Comparison of ENCODE assay signal across 16 cellular contexts in genomic region chr15:101180620-101181307, GRCh38.
DNase-seq lines count a peak whose midpoint lies in the region; ATAC-seq and TF ChIP-seq lines count a peak whose summit lies in the region.
"Had no signal": no experiment of that assay in that cellular context is flagged by ENCODE, and none has a peak within 500 bp of the region (broad histone marks: within the 10 kb centered on the region; RNA-seq: fewer than 3 reads in every experiment).

No MANE protein-coding gene starts in this region.

- no peaks in the 10 kb centered on the region for H3K9me3 ChIP-seq in right cardiac atrium (ENCODE audit: control insufficient read depth, low read length)
- no peaks in the 10 kb centered on the region for H3K9me3 ChIP-seq in naive thymus-derived CD4-positive, alpha-beta T cell (ENCODE audit: control insufficient read depth in 2 of 3, low read length in 3 of 3)
- H3K9me3 ChIP-seq in right lobe of liver = no peaks in the 10 kb centered on the region
- H3K9me3 ChIP-seq: BE2C had no signal

- peaks cover 59% of the 10 kb centered on the region for H3K36me3 Mint-ChIP-seq in activated CD8-positive, alpha-beta memory T cell treated with anti-CD3 and anti-CD28 coated beads, Interleukin-2, amount 10 ng/mL, durations not matched to agents 7 days and 5 days
- H3K36me3 Mint-ChIP-seq in naive thymus-derived CD4-positive, alpha-beta T cell = peaks cover 9 to 34% (median 28%) of the 10 kb centered on the region in 5 donors

- POLR2A ChIA-PET in naive thymus-derived CD4-positive, alpha-beta T cell (lab: Charles Lee) = no interaction called here

- H3K4me1 Mint-ChIP-seq in activated CD8-positive, alpha-beta memory T cell treated with anti-CD3 and anti-CD28 coated beads, Interleukin-2, amount 10 ng/mL, durations not matched to agents 7 days and 5 days = peaks cover 56% of the 10 kb centered on the region
- H3K4me1 Mint-ChIP-seq in naive thymus-derived CD4-positive, alpha-beta T cell = peaks cover 20 to 61% (median 31%) of the 10 kb centered on the region in 7 donors

- no peak for TF ChIP-seq CTCF in right lobe of liver (IDR thresholded peaks at IDR 0.05)

- H3K27ac ChIP-seq in right cardiac atrium (ENCODE audit: low read length) = peak overlapping the region; percentile 4
- H3K27ac ChIP-seq in naive thymus-derived CD4-positive, alpha-beta T cell (ENCODE audit: low read depth, low read length) = no peak overlapping the region
- no peak overlapping the region for H3K27ac ChIP-seq in right lobe of liver
- H3K27ac ChIP-seq: SK-N-MC had no signal

- H3K4me1 ChIP-seq in right cardiac atrium (ENCODE audit: control insufficient read depth, insufficient read depth, low read length) = peaks cover 12% of the 10 kb centered on the region
- peaks cover 0 to 9% of the 10 kb centered on the region in 2 donors for H3K4me1 ChIP-seq in naive thymus-derived CD4-positive, alpha-beta T cell (ENCODE audit: control insufficient read depth in 2 of 2, insufficient read depth in 2 of 2, low read length in 2 of 2)
- no peaks in the 10 kb centered on the region for H3K4me1 ChIP-seq in right lobe of liver

- intact Hi-C loops in right cardiac atrium (cut with DNase I) = loop anchor here in 1 of 4 donors (10.0 kb wide), 1 partner anchor 64 kb away; no protein-coding TSS in a partner anchor
- intact Hi-C loops in cardiac septum (cut with DNase I) = no loop called here
- intact Hi-C loops in naive thymus-derived CD4-positive, alpha-beta T cell (cut with micrococcal nuclease) = loop anchor here in 1 of 2 donors (2.0 kb wide), 1 partner anchor 18 kb away; no protein-coding TSS in a partner anchor
- intact Hi-C loops in right lobe of liver (cut with DNase I) = no loop called here

- H3K4me3 ChIP-seq in right cardiac atrium (ENCODE audit: low read length) (no peak overlapping the region), right lobe of liver (no peak overlapping the region)
- H3K4me3 ChIP-seq in naive thymus-derived CD4-positive, alpha-beta T cell (ENCODE audit: low read length) = no peak overlapping the region
- H3K4me3 ChIP-seq: MG63, SK-N-MC had no signal

- 84% methylated on average over 13 of the region's 13 CpGs for WGBS in right cardiac atrium
- WGBS in right lobe of liver (ENCODE audit: insufficient coverage, low coverage, low lambda C conversion rate, missing lambda C conversion rate) = 75% methylated on average over 6 of the region's 13 CpGs

- no peak for TF ChIP-seq POLR2A in right lobe of liver (IDR thresholded peaks at IDR 0.05)

- CTCF ChIA-PET in activated CD8-positive, alpha-beta memory T cell treated with anti-CD3 and anti-CD28 coated beads, Interleukin-2, amount 10 ng/mL, durations not matched to agents 7 days and 5 days (lab: Charles Lee) = interaction anchor here (1.2 to 1.3 kb wide), 2 partner anchors 15 to 19 kb away, joined by 3 read pairs; no protein-coding TSS in a partner anchor
- CTCF ChIA-PET in naive thymus-derived CD4-positive, alpha-beta T cell (lab: Charles Lee) = no interaction called here

- ATAC-seq in right cardiac atrium (no peak), GM19397 (IDR thresholded peaks at IDR 0.05; ENCODE audit: unreplicated experiment) (no peak), right lobe of liver (no peak)
- ATAC-seq in activated CD8-positive, alpha-beta memory T cell treated with anti-CD3 and anti-CD28 coated beads, Interleukin-2, amount 10 ng/mL, durations not matched to agents 7 days and 5 days = no peak
- ATAC-seq in naive thymus-derived CD4-positive, alpha-beta T cell = peak; percentile 71

- DNase-seq in right cardiac atrium (no peak), cardiac septum (ENCODE audit: low spot score) (no peak), CD1c-positive myeloid dendritic cell (ENCODE audit: extremely low spot score) (no peak), right lobe of liver (no peak), NCI-H1694 (lab: John Stamatoyannopoulos, UW) (no peak)
- no peak for DNase-seq in activated CD8-positive, alpha-beta memory T cell treated with anti-CD3 and anti-CD28 coated beads, Interleukin-2, amount 10 ng/mL, durations not matched to agents 7 days and 5 days
- peak in 6 of 9 donors; percentile 21 to 55 (median 36) for DNase-seq in naive thymus-derived CD4-positive, alpha-beta T cell
- DNase-seq: amniotic stem cell; BE2C; MG63; NCI-H2081 treated with DMSO at 0.1 percent for 48 hours; NK-92 treated with Interleukin-12 subunit alpha and Interleukin-12 subunit beta, amount 100 ng/mL, for 24 hours; stimulated activated CD4-positive, alpha-beta T cell treated with anti-CD3 and anti-CD28 coated beads, Interleukin-1b, Interleukin-23, amount 100 ng/mL, for 48 hours had no signal

- H3K27me3 Mint-ChIP-seq in activated CD8-positive, alpha-beta memory T cell treated with anti-CD3 and anti-CD28 coated beads, Interleukin-2, amount 10 ng/mL, durations not matched to agents 7 days and 5 days = no peaks in the 10 kb centered on the region
- no peaks in the 10 kb centered on the region for H3K27me3 Mint-ChIP-seq in naive thymus-derived CD4-positive, alpha-beta T cell
- H3K27me3 Mint-ChIP-seq: memory B cell had no signal

- no peak overlapping the region for H3K4me3 Mint-ChIP-seq in activated CD8-positive, alpha-beta memory T cell treated with anti-CD3 and anti-CD28 coated beads, Interleukin-2, amount 10 ng/mL, durations not matched to agents 7 days and 5 days
- H3K4me3 Mint-ChIP-seq in naive thymus-derived CD4-positive, alpha-beta T cell = peak overlapping the region in 7 of 10 donors; percentile 8 to 70 (median 60)
- H3K4me3 Mint-ChIP-seq: memory B cell had no signal

- peaks cover 0 to 8% (median 0%) of the 10 kb centered on the region in 3 experiments for H3K36me3 ChIP-seq in naive thymus-derived CD4-positive, alpha-beta T cell (ENCODE audit: control insufficient read depth in 2 of 3, insufficient read depth in 3 of 3, low read length in 3 of 3)
- H3K36me3 ChIP-seq in right lobe of liver = peaks cover 0 to 6% (median 0%) of the 10 kb centered on the region in 4 donors

- no peaks in the 10 kb centered on the region for H3K9me3 Mint-ChIP-seq in activated CD8-positive, alpha-beta memory T cell treated with anti-CD3 and anti-CD28 coated beads, Interleukin-2, amount 10 ng/mL, durations not matched to agents 7 days and 5 days (ENCODE audit: low read depth)
- no peaks in the 10 kb centered on the region for H3K9me3 Mint-ChIP-seq in naive thymus-derived CD4-positive, alpha-beta T cell
- H3K9me3 Mint-ChIP-seq: memory B cell had no signal

- no peaks in the 10 kb centered on the region for H3K27me3 ChIP-seq in right cardiac atrium (ENCODE audit: control insufficient read depth, insufficient read depth)
- no peaks in the 10 kb centered on the region for H3K27me3 ChIP-seq in naive thymus-derived CD4-positive, alpha-beta T cell (ENCODE audit: control insufficient read depth in 2 of 2, insufficient read depth in 2 of 2, low read length in 2 of 2)
- no peaks in the 10 kb centered on the region for H3K27me3 ChIP-seq in right lobe of liver
- H3K27me3 ChIP-seq: BE2C, MG63 had no signal

- H3K27ac Mint-ChIP-seq in activated CD8-positive, alpha-beta memory T cell treated with anti-CD3 and anti-CD28 coated beads, Interleukin-2, amount 10 ng/mL, durations not matched to agents 7 days and 5 days = peak overlapping the region; percentile 62
- H3K27ac Mint-ChIP-seq in naive thymus-derived CD4-positive, alpha-beta T cell = peak overlapping the region; percentile 48 to 87 (median 73)
- H3K27ac Mint-ChIP-seq: memory B cell had no signal

Comparison
In these comparisons a context has a peak if more than half of its experiments do, and no peak if none do; other contexts are left out.
1. DNase-seq: peak in naive thymus-derived CD4-positive, alpha-beta T cell (6 of 9); none in right cardiac atrium (0 of 3), cardiac septum (single experiment), activated CD8-positive, alpha-beta memory T cell treated with anti-CD3 and anti-CD28 coated beads, Interleukin-2, amount 10 ng/mL, durations not matched to agents 7 days and 5 days (single experiment), CD1c-positive myeloid dendritic cell (single experiment), right lobe of liver (0 of 3) and NCI-H1694 (single experiment).